In genomic region chr5:167104351-167104750, GRCh38 we compare ENCODE assay signal across 17 cellular contexts.
DNase-seq lines count a peak whose midpoint lies in the region; ATAC-seq and TF ChIP-seq lines count a peak whose summit lies in the region.
"Had no signal": no experiment of that assay in that cellular context is flagged by ENCODE, and none has a peak within 500 bp of the region (broad histone marks: within the 10 kb centered on the region; RNA-seq: fewer than 3 reads in every experiment).

No MANE protein-coding gene starts in this region.

- TF ChIP-seq POLR2A in esophagus squamous epithelium (IDR thresholded peaks at IDR 0.05), result no peak

- TF ChIP-seq CTCF in esophagus squamous epithelium (IDR thresholded peaks at IDR 0.05), result no peak

- no peaks in the 10 kb centered on the region for H3K9me3 ChIP-seq in esophagus squamous epithelium
- H3K9me3 ChIP-seq: HAP-1 had no signal

- WGBS in esophagus squamous epithelium, 2 donors, result 89 to 95% methylated on average over 4 of the region's 4 CpGs

- intact Hi-C loops in esophagus squamous epithelium (cut with DNase I), result no loop called here

- no peak for ATAC-seq in GM18868 (IDR thresholded peaks at IDR 0.05; ENCODE audit: unreplicated experiment)

- DNase-seq in SHP77 treated with DMSO at 0.1 percent for 48 hours (lab: John Stamatoyannopoulos, UW), result peak; percentile 24
- DNase-seq in SHP77 (lab: John Stamatoyannopoulos, UW), result no peak
- peak; percentile 79 for DNase-seq in NCI-H2081 treated with DMSO at 0.1 percent for 48 hours (lab: John Stamatoyannopoulos, UW)
- DNase-seq in NCI-H69 (lab: John Stamatoyannopoulos, UW), result peak; percentile 93
- no peak for DNase-seq in SW480 (ENCODE audit: low spot score)
- no peak for DNase-seq in esophagus squamous epithelium (lab: John Stamatoyannopoulos, UW)
- DNase-seq: C1 segment of cervical spinal cord; Calu3; CD4-positive, alpha-beta memory T cell; COR-L47; DMS53; DMS79 treated with DMSO at 0.1 percent for 48 hours; GF-D8; GOT3; HFFc6 had no signal

- no peak overlapping the region for H3K4me3 ChIP-seq in esophagus squamous epithelium
- H3K4me3 ChIP-seq: HAP-1 had no signal

- H3K27ac ChIP-seq in esophagus squamous epithelium, result no peak overlapping the region

- H3K27me3 ChIP-seq in esophagus squamous epithelium, result no peaks in the 10 kb centered on the region

- no peaks in the 10 kb centered on the region for H3K4me1 ChIP-seq in esophagus squamous epithelium
- H3K4me1 ChIP-seq: HAP-1 had no signal

- no peaks in the 10 kb centered on the region for H3K36me3 ChIP-seq in esophagus squamous epithelium
- H3K36me3 ChIP-seq: HAP-1 had no signal

Comparison
In these comparisons a context has a peak if more than half of its experiments do, and no peak if none do; other contexts are left out.
1. DNase-seq: peak in SHP77 treated with DMSO at 0.1 percent for 48 hours (single experiment), NCI-H2081 treated with DMSO at 0.1 percent for 48 hours (single experiment) and NCI-H69 (single experiment); none in SHP77 (0 of 2), SW480 (single experiment) and esophagus squamous epithelium (single experiment).